8 cellular contexts compared by ENCODE assay signal in the genomic region with DNA sequence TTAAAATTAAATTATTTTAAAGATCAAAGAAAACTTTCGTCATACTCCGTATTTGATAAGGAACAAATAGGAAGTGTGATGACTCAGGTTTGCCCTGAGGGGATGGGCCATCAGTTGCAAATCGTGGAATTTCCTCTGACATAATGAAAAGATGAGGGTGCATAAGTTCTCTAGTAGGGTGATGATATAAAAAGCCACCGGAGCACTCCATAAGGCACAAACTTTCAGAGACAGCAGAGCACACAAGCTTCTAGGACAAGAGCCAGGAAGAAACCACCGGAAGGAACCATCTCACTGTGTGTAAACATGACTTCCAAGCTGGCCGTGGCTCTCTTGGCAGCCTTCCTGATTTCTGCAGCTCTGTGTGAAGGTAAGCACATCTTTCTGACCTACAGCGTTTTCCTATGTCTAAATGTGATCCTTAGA. TPM values are rescaled to one million over a fixed set of nuclear protein-coding genes. Genes with fewer than 3 reads are reported as not detected.
DNase-seq lines count a peak whose midpoint lies in the region; ATAC-seq, FAIRE-seq and TF ChIP-seq lines count a peak whose summit lies in the region.

A gene (plus strand): TSS at position 217 of the 426 bp plus-strand sequence. CDS start 90 bp downstream, at position 307.

- ATAC-seq in GM12878 = peak; percentile 21; the same call in 1 of the 3 replicates
- ATAC-seq in HG02623 (IDR thresholded peaks at IDR 0.05; ENCODE audit: unreplicated experiment) = no peak

- TF ChIP-seq RAD21 in GM12878 (IDR thresholded peaks at IDR 0.05; ENCODE audit: insufficient read depth, low read depth, low read length) = no peak
- TF ChIP-seq RAD21 in liver (IDR thresholded peaks at IDR 0.05) = peak in 1 of 2 donors; percentile 12

- H3K9ac ChIP-seq in GM23248 (no peak within 1 kb of the TSS), GM12878 (ENCODE audit: control insufficient read depth, insufficient read depth, low read length) (no peak within 1 kb of the TSS), liver (ENCODE audit: low read depth in 1 of 2, low read length in 2 of 2) (no peak within 1 kb of the TSS)

- peak within 1 kb of the TSS; percentile 63 for H3K4me2 ChIP-seq in GM23248 (ENCODE audit: unreplicated experiment)
- H3K4me2 ChIP-seq in GM12878 (ENCODE audit: control insufficient read depth, insufficient read depth) = peak within 1 kb of the TSS; percentile 17; the same call in 1 of the 2 replicates

- intact Hi-C loops in GM12878 (cut with micrococcal nuclease; ENCODE audit: unreplicated experiment) = no loop called here

- H3K27me3 ChIP-seq in ACC112 (ENCODE audit: insufficient read depth, low read length) (no peaks in the 10 kb centered on the region), GM23248 (replicated peaks; ENCODE audit: insufficient read depth) (no peaks in the 10 kb centered on the region), GM12878 (replicated peaks in 1 of 2; ENCODE audit: control insufficient read depth in 2 of 2, insufficient read depth in 2 of 2, low read length in 1 of 2) (no peaks in the 10 kb centered on the region), liver (ENCODE audit: control insufficient read depth in 4 of 4, insufficient read depth in 4 of 4, low read length in 3 of 4) (peaks cover 0 to 3% (median 0%) of the 10 kb centered on the region in 4 donors)

- peaks cover 15% of the 10 kb centered on the region for H3K4me1 ChIP-seq in ACC112 (ENCODE audit: control insufficient read depth, insufficient read depth, low read length, unreplicated experiment)
- H3K4me1 ChIP-seq in GM23248 (ENCODE audit: insufficient read depth) = peaks cover 24% of the 10 kb centered on the region
- no peaks in the 10 kb centered on the region for H3K4me1 ChIP-seq in GM12878 (ENCODE audit: control insufficient read depth, insufficient read depth, low read length)
- peaks cover 0 to 4% (median 2%) of the 10 kb centered on the region in 4 donors for H3K4me1 ChIP-seq in liver (ENCODE audit: control insufficient read depth in 4 of 4, insufficient read depth in 4 of 4, low read length in 3 of 4)

- in situ Hi-C loops in GM23248 (cut with MboI) (no loop called here), GM12878 (cut with MboI) (no loop called here)

- H4K20me1 ChIP-seq in GM23248 (ENCODE audit: insufficient read depth) (no peaks in the 10 kb centered on the region), GM12878 (ENCODE audit: control insufficient read depth, insufficient read depth) (no peaks in the 10 kb centered on the region)

- H3K79me2 ChIP-seq in ACC112 (ENCODE audit: control insufficient read depth, insufficient read depth, low read length, unreplicated experiment) (no peaks in the 10 kb centered on the region), GM23248 (ENCODE audit: insufficient read depth) (no peaks in the 10 kb centered on the region), GM12878 (ENCODE audit: control insufficient read depth, insufficient read depth, low read length) (no peaks in the 10 kb centered on the region)

- CTCF ChIA-PET in GM12878 (lab: Yijun Ruan, JAX) = interaction anchor here (0.7 kb wide), 1 partner anchor 491 kb away, joined by 3 read pairs; no protein-coding TSS in a partner anchor

- TF ChIP-seq CTCF in GM12878 (IDR thresholded peaks at IDR 0.05 in 2 of 3, conservative IDR thresholded peaks at IDR 0.05 in 1 of 3; ENCODE audit: control insufficient read depth in 2 of 3, extremely low read depth in 1 of 3, insufficient read depth in 1 of 3, low read depth in 3 of 3, low read length in 3 of 3) = no peak
- TF ChIP-seq CTCF in liver (IDR thresholded peaks at IDR 0.05; ENCODE audit: low read depth, low read length, missing input control) = no peak

- 16 to 17% methylated on average over 7 of the region's 7 CpGs for WGBS in GM23248 (ENCODE audit: low coverage in 1 of 2, low lambda C conversion rate in 2 of 2, missing lambda C conversion rate in 2 of 2), 2 experiments
- WGBS in GM12878 (ENCODE audit: insufficient coverage, insufficient replicate concordance, low lambda C conversion rate, missing lambda C conversion rate) = 0% methylated on average over 7 of the region's 7 CpGs
- WGBS in liver = 14% methylated on average over 7 of the region's 7 CpGs

- H3K27ac ChIP-seq in ACC112 (ENCODE audit: low read depth, low read length) (peak within 1 kb of the TSS; percentile 83), GM23248 (peak within 1 kb of the TSS; percentile 14; the same call in 1 of the 2 replicates), GM12878 (ENCODE audit: control insufficient read depth, insufficient read depth) (no peak within 1 kb of the TSS), liver (ENCODE audit: low read depth in 1 of 2, low read length in 2 of 2) (no peak within 1 kb of the TSS)

- H2AFZ ChIP-seq in ACC112 (ENCODE audit: low read length, unreplicated experiment) (no peak within 1 kb of the TSS), GM23248 (no peak within 1 kb of the TSS), GM12878 (ENCODE audit: control insufficient read depth, low read depth, low read length) (peak within 1 kb of the TSS; percentile 56)

- RAD21 ChIA-PET in GM12878 (lab: Charles Lee; ENCODE audit: unreplicated experiment) = no interaction called here

- H3K4me3 ChIP-seq in ACC112 (ENCODE audit: low read depth, low read length) = peak within 1 kb of the TSS; percentile 57
- H3K4me3 ChIP-seq in GM23248 = peak within 1 kb of the TSS; percentile 22
- H3K4me3 ChIP-seq in GM12878 = no peak within 1 kb of the TSS
- H3K4me3 ChIP-seq in liver (ENCODE audit: low read depth in 1 of 3, low read length in 3 of 3) = peak within 1 kb of the TSS in 1 of 3 donors; percentile 10

- TF ChIP-seq POLR2A in GM12878 (IDR thresholded peaks at IDR 0.05; ENCODE audit: low read depth, low read length) = no peak

- BruUV-seq in GM12878 (replicated peaks; lab: Mats Ljungman, UMichigan) = no TSS peak

- DNase-seq in GM23248 (peak; percentile 83), NCI-H460 (ENCODE audit: extremely low read depth, low read depth) (peak; percentile 97), GM12878 (ENCODE audit: low read depth, low spot score) (no peak), NCI-H187 treated with DMSO at 0.1 percent for 48 hours (lab: John Stamatoyannopoulos, UW) (no peak), NCI-H2171 treated with DMSO at 0.1 percent for 48 hours (lab: John Stamatoyannopoulos, UW) (no peak)

- H3K9me3 ChIP-seq in GM23248 (ENCODE audit: low read depth) (no peaks in the 10 kb centered on the region), GM12878 (replicated peaks; ENCODE audit: control insufficient read depth, insufficient read depth, low read length) (no peaks in the 10 kb centered on the region; the same call in 2 of the 3 replicates), liver (ENCODE audit: control insufficient read depth in 4 of 4, low read length in 3 of 4) (no peaks in the 10 kb centered on the region)

- H3K9me2 ChIP-seq in GM23248 (ENCODE audit: insufficient read depth) = no peaks in the 10 kb centered on the region

- POLR2A ChIA-PET in GM12878 (lab: Charles Lee) = no interaction called here

- SMC1A ChIA-PET in GM12878 (lab: Charles Lee; ENCODE audit: uncharacterized antibody, unreplicated experiment) = interaction anchor here (1.0 to 1.7 kb wide), 2 partner anchors 8 to 13 kb away, joined by 4 to 5 read pairs; no protein-coding TSS in a partner anchor

- no peak for FAIRE-seq in GM12878 (lab: Jason Lieb, UNC)

- peaks cover 10% of the 10 kb centered on the region for H3K36me3 ChIP-seq in ACC112 (ENCODE audit: insufficient read depth, low read length)
- no peaks in the 10 kb centered on the region for H3K36me3 ChIP-seq in GM23248 (ENCODE audit: low read depth)
- H3K36me3 ChIP-seq in GM12878 (ENCODE audit: control insufficient read depth in 2 of 2, insufficient read depth in 2 of 2, low read length in 1 of 2) = no peaks in the 10 kb centered on the region
- H3K36me3 ChIP-seq in liver (ENCODE audit: control insufficient read depth in 4 of 4, insufficient read depth in 3 of 4, low read depth in 1 of 4, low read length in 3 of 4) = no peaks in the 10 kb centered on the region

- peaks cover 36% of the 10 kb centered on the region for H3F3A ChIP-seq in GM23248 (ENCODE audit: insufficient read depth)

- TF ChIP-seq EP300 in GM12878 (IDR thresholded peaks at IDR 0.05; ENCODE audit: borderline replicate concordance in 1 of 2, control insufficient read depth in 1 of 2, low read depth in 2 of 2, low read length in 2 of 2) = no peak

TF ChIP-seq in GM12878, 131 proteins besides CTCF, POLR2A, EP300 and RAD21 (continues in another document):
- TF ChIP-seq TCF12 (IDR thresholded peaks at IDR 0.05; ENCODE audit: low read depth, low read length) = peak; percentile 31; the same call in 1 of the 2 replicates

TF ChIP-seq in liver, 16 proteins besides CTCF, POLR2A, EP300 and RAD21:
- TF ChIP-seq HNF4A (conservative IDR thresholded peaks at IDR 0.05) (no peak), NR2F2 (IDR thresholded peaks at IDR 0.05) (peak; percentile 24), YY1 (IDR thresholded peaks at IDR 0.05) (no peak), JUND (IDR thresholded peaks at IDR 0.05) (peak; percentile 18 to 71), FOXA2 (IDR thresholded peaks at IDR 0.05) (peak; percentile 56), FOXA1 (IDR thresholded peaks at IDR 0.05) (peak; percentile 20), GABPA (IDR thresholded peaks at IDR 0.05 in 1 of 2, conservative IDR thresholded peaks at IDR 0.05 in 1 of 2) (peak in 1 of 2 donors; percentile 12)

RNA-seq across cellular contexts. Expression of the gene that starts here (rescaled TPM):
- total RNA-seq in GM23248 (2014; rRNA removed; shearing (Covaris generic)) = 20.0 TPM in 2 replicates
- polyA plus RNA-seq in GM23248 (2016; fragmentation: Nextera tagmentation; extraction: Ambion mirVana) (15.5 and 15.9 TPM in 2 replicates), GM12878 (2011; rRNA removed) (0.17 and 0.19 TPM in 2 replicates), GM12878 (2014; fragmentation: Illumina TruSeq; extraction: Trizol) (0.14 and 0.16 TPM in 2 replicates), GM12878 (2014; fragmentation: Nextera tagmentation; extraction: Ambion mirVana) (under 1 TPM; 0.26 to 0.33 TPM), GM12878 (2014; rRNA removed) (0.11 and 0.15 TPM in 2 replicates), GM12878 (2016; fragmentation: Nextera tagmentation; extraction: Ambion mirVana) (under 1 TPM in 1 of 2 experiments, not detected in 1; 0.09 TPM), liver (under 1 TPM; 0.33 to 0.65 TPM)
- 1,552 and 1,559 TPM in 2 replicates for total RNA-seq in NCI-H460 (2014; rRNA removed; shearing (Covaris generic))
- polyA plus RNA-seq in NCI-H460 (2014; cell fraction: nucleus; rRNA removed) = 662 and 826 TPM in 2 replicates
- total RNA-seq in GM12878 (2013; cell fraction: nucleolus; rRNA removed) = 0.95 TPM in 1 of 2 replicates, not detected in the other
- total RNA-seq in GM12878 (2014; rRNA removed) (0.11 and 0.17 TPM in 2 replicates), GM12878 (2014; rRNA removed; fragmentation: Illumina TruSeq; extraction: Trizol) (0.36 and 0.37 TPM in 2 replicates), GM12878 (2021) (0.23 and 0.43 TPM in 2 replicates), liver (1 to 10 TPM; 1.5 to 3.8 TPM)
- polyA plus RNA-seq in GM12878 (2011; ENCODE audit: low read depth) = 0.39 TPM
- not detected in 2 replicates for polyA plus RNA-seq in GM12878 (2011; cell fraction: cytosol; rRNA removed)
- 0.07 TPM in 1 of 2 replicates, not detected in the other for polyA plus RNA-seq in GM12878 (2011; cell fraction: nucleus; rRNA removed)
- 0.57 and 1.1 TPM in 2 replicates for polyA plus RNA-seq in GM12878 (2012)
- not detected in 2 replicates for polyA minus RNA-seq in GM12878 (2011; rRNA and poly(A)+ RNA removed)
- not detected in 2 replicates for polyA minus RNA-seq in GM12878 (2011; cell fraction: cytosol; rRNA and poly(A)+ RNA removed)
- not detected in 2 replicates for polyA minus RNA-seq in GM12878 (2011; cell fraction: nucleus; rRNA and poly(A)+ RNA removed)

Comparison
In these comparisons a context has a peak if more than half of its experiments do, and no peak if none do; other contexts are left out.
1. RNA of the gene that starts here (total RNA-seq): 1,552 to 1,559 TPM in NCI-H460; 20.0 TPM in GM23248, 1.5 to 3.8 TPM in liver and 0.11 to 0.95 TPM in GM12878; every median in the first group is over 10 times any median in the second.
2. H3K27ac ChIP-seq: peak in ACC112 (single experiment) and GM23248 (single experiment); none in GM12878 (single experiment) and liver (0 of 2).
3. DNase-seq: peak in GM23248 (single experiment) and NCI-H460 (single experiment); none in GM12878 (single experiment), NCI-H187 treated with DMSO at 0.1 percent for 48 hours (single experiment) and NCI-H2171 treated with DMSO at 0.1 percent for 48 hours (single experiment).